8 cellular contexts compared by ENCODE assay signal in genomic region chr16:75265911-75266701, GRCh38. TPM values are rescaled to one million over a fixed set of nuclear protein-coding genes. Genes with fewer than 3 reads are reported as not detected.
DNase-seq lines count a peak whose midpoint lies in the region; ATAC-seq, FAIRE-seq and TF ChIP-seq lines count a peak whose summit lies in the region.

No MANE protein-coding gene starts in this region.

- no peak overlapping the region for H2AFZ ChIP-seq in HepG2 (ENCODE audit: low read length)

- FAIRE-seq in RCC 7860 (lab: Jason Lieb, UNC) = no peak
- FAIRE-seq in HepG2 (lab: Jason Lieb, UNC) = no peak

- H3K4me3 ChIP-seq in HepG2 (replicated peaks in 1 of 3; ENCODE audit: insufficient read depth in 1 of 3, low read depth in 2 of 3, low read length in 3 of 3) = peak overlapping the region; percentile 92 to 99 (median 96)
- H3K4me3 ChIP-seq in stomach smooth muscle (ENCODE audit: low read length in 2 of 2) = peak overlapping the region; percentile 63 to 89

- H3K27ac ChIP-seq in HepG2 (ENCODE audit: extremely low read length, insufficient read depth, low read length) (peak overlapping the region; percentile 75), stomach smooth muscle (ENCODE audit: low read length) (peak overlapping the region; percentile 64)

- TF ChIP-seq EP300 in HepG2 (IDR thresholded peaks at IDR 0.05; ENCODE audit: low read depth in 2 of 2, low read length in 2 of 2) (0 out of 4 replicates have a peak, but pooled peaks of 1 of the 2 experiments have one; percentile 10), HepG2 (CRISPR knock-in tag; IDR thresholded peaks at IDR 0.05; ENCODE audit: borderline replicate concordance) (no peak)

- ATAC-seq in GM19043 (IDR thresholded peaks at IDR 0.05; ENCODE audit: low read depth, unreplicated experiment) (peak; percentile 56), HG03103 (IDR thresholded peaks at IDR 0.05; ENCODE audit: low read depth, unreplicated experiment) (peak; percentile 63), HepG2 (peak; percentile 30)

- TF ChIP-seq POLR2A in HepG2 (IDR thresholded peaks at IDR 0.05; ENCODE audit: insufficient read depth in 1 of 2, low read depth in 2 of 2, low read length in 2 of 2) = peak in 1 of 2 experiments; percentile 27; a peak in 1 of 4 replicates

- peak overlapping the region; percentile 98 for H3K4me2 ChIP-seq in HepG2 (ENCODE audit: low read depth, low read length)

- H3K27me3 ChIP-seq in HepG2 (ENCODE audit: control insufficient read depth in 1 of 2, insufficient read depth in 2 of 2, low read length in 2 of 2) (no peaks in the 10 kb centered on the region), stomach smooth muscle (ENCODE audit: control insufficient read depth in 1 of 2, insufficient read depth in 2 of 2, low read length in 2 of 2) (no peaks in the 10 kb centered on the region)

- peaks cover 28% of the 10 kb centered on the region for H4K20me1 ChIP-seq in HepG2 (ENCODE audit: insufficient read depth, low read length)

- POLR2A ChIA-PET in HepG2 (lab: Yijun Ruan, JAX) = interaction anchor here (1.2 to 9.3 kb wide), 8 partner anchors 14 to 46 kb away, joined by 3 to 151 read pairs (median 5); partner anchors contain the start of gene BCAR1

- CTCF ChIA-PET in HepG2 (lab: Yijun Ruan, JAX; ENCODE audit: low intra/inter-chr PET ratio, low total read pairs) = no interaction called here

- intact Hi-C loops in HepG2 (cut with micrococcal nuclease; ENCODE audit: unreplicated experiment) = loop anchor here (1.0 to 2.0 kb wide), 2 partner anchors 21 to 33 kb away; no protein-coding TSS in a partner anchor

- peak; percentile 76 for DNase-seq in D341Med (ENCODE audit: low spot score)
- DNase-seq in RCC 7860 (ENCODE audit: low spot score) = peak; percentile 59
- DNase-seq in dermis blood vessel endothelial cell = peak; percentile 80
- DNase-seq in HepG2 (ENCODE audit: low spot score) = peak; percentile 84
- DNase-seq in putamen (ENCODE audit: low spot score) = no peak

- TSS peak; percentile 79 for BruUV-seq in HepG2 (replicated peaks; lab: Mats Ljungman, UMichigan)

- H3K36me3 ChIP-seq in HepG2 (replicated peaks in 1 of 2; ENCODE audit: control insufficient read depth in 1 of 2, insufficient read depth in 2 of 2, low read length in 2 of 2) (peaks cover 0 to 3% of the 10 kb centered on the region in 2 experiments; a peak in 1 of 5 replicates), stomach smooth muscle (ENCODE audit: control insufficient read depth in 2 of 2, insufficient read depth in 2 of 2, low read length in 2 of 2) (no peaks in the 10 kb centered on the region)

- H3K9me3 ChIP-seq in HepG2 (ENCODE audit: low read length) (no peaks in the 10 kb centered on the region), stomach smooth muscle (ENCODE audit: control insufficient read depth in 2 of 2, low read length in 2 of 2) (no peaks in the 10 kb centered on the region)

- in situ Hi-C loops in HepG2 (cut with HindIII; ENCODE audit: extremely low pct_ligation_motif_present, low pct_unique_long_range_greater_than_20kb) = loop anchor here (5.0 kb wide), 1 partner anchor 41 kb away; no protein-coding TSS in a partner anchor

- H3K4me1 ChIP-seq in HepG2 (ENCODE audit: insufficient read depth, low read length) (peaks cover 69% of the 10 kb centered on the region), stomach smooth muscle (ENCODE audit: control insufficient read depth, insufficient read depth, low read length) (peaks cover 54% of the 10 kb centered on the region)

- WGBS in HepG2 (ENCODE audit: low lambda C conversion rate) = 17% methylated on average over 23 of the region's 62 CpGs

- H3K9ac ChIP-seq in HepG2 (ENCODE audit: insufficient read depth, low read depth, low read length) = peak overlapping the region; percentile 96
- H3K9ac ChIP-seq in stomach smooth muscle (ENCODE audit: low read length in 2 of 2) = peak overlapping the region; percentile 75 to 99

- TF ChIP-seq RAD21 in HepG2 (CRISPR knock-in tag; IDR thresholded peaks at IDR 0.05) = peak; percentile 87

- H3K79me2 ChIP-seq in HepG2 (ENCODE audit: insufficient read depth, low read length) = peaks cover 44% of the 10 kb centered on the region

- peak; percentile 57 for TF ChIP-seq CTCF in HepG2 (CRISPR knock-in tag; IDR thresholded peaks at IDR 0.05)

RNA-seq across cellular contexts. Expression of gene BCAR1, which starts 14.7 kb away (rescaled TPM):
- total RNA-seq in dermis blood vessel endothelial cell (141 and 300 TPM in 2 replicates), HepG2 (2016; rRNA removed; fragmentation: Illumina TruSeq; extraction: Trizol) (35.9 and 48.1 TPM in 2 replicates)
- 13.1 and 14.5 TPM in 2 replicates for total RNA-seq in HepG2 (2016; cell fraction: cytosol; rRNA removed; fragmentation: Illumina TruSeq; extraction: Trizol; ENCODE audit: low read depth)
- total RNA-seq in HepG2 (2016; cell fraction: insoluble cytoplasmic fraction; rRNA removed; fragmentation: Illumina TruSeq; extraction: Trizol) = 33.1 and 51.1 TPM in 2 replicates
- total RNA-seq in HepG2 (2016; cell fraction: membrane; rRNA removed; fragmentation: Illumina TruSeq; extraction: Trizol) = 38.7 and 43.1 TPM in 2 replicates
- 38.1 and 45.0 TPM in 2 replicates for total RNA-seq in HepG2 (2016; cell fraction: nucleus; rRNA removed; fragmentation: Illumina TruSeq; extraction: Trizol)
- polyA plus RNA-seq in HepG2 (2011; rRNA removed) = 51.7 and 57.8 TPM in 2 replicates
- polyA plus RNA-seq in HepG2 (2011; cell fraction: cytosol; rRNA removed) = 31.6 and 53.3 TPM in 2 replicates
- polyA plus RNA-seq in HepG2 (2011; cell fraction: nucleus; rRNA removed) = 202 and 242 TPM in 2 replicates
- 39.6 and 65.3 TPM in 2 replicates for polyA plus RNA-seq in HepG2 (2012)
- 13.2 and 13.9 TPM in 2 replicates for polyA plus RNA-seq in HepG2 (2016; cell fraction: cytosol; fragmentation: Illumina TruSeq; extraction: Trizol; ENCODE audit: low read depth)
- polyA plus RNA-seq in HepG2 (2016; cell fraction: insoluble cytoplasmic fraction; fragmentation: Illumina TruSeq; extraction: Trizol; ENCODE audit: low read depth) = 47.9 and 56.1 TPM in 2 replicates
- polyA plus RNA-seq in HepG2 (2016; cell fraction: membrane; fragmentation: Illumina TruSeq; extraction: Trizol; ENCODE audit: low read depth) = 24.5 and 27.8 TPM in 2 replicates
- polyA plus RNA-seq in HepG2 (2016; cell fraction: nucleus; fragmentation: Illumina TruSeq; extraction: Trizol; ENCODE audit: insufficient read depth, low read depth) = 68.9 and 74.0 TPM in 2 replicates
- 35.0 and 120 TPM in 2 replicates for polyA minus RNA-seq in HepG2 (2011; rRNA and poly(A)+ RNA removed; ENCODE audit: low replicate concordance)
- polyA minus RNA-seq in HepG2 (2011; cell fraction: cytosol; rRNA and poly(A)+ RNA removed) = 32.5 and 33.4 TPM in 2 replicates
- polyA minus RNA-seq in HepG2 (2011; cell fraction: nucleus; rRNA and poly(A)+ RNA removed) = 77.6 and 107 TPM in 2 replicates

RNA-seq across cellular contexts. Expression of gene CTRB1, which starts 47.3 kb away (rescaled TPM):
- total RNA-seq in dermis blood vessel endothelial cell = not detected in 2 replicates
- total RNA-seq in HepG2 (2016; rRNA removed; fragmentation: Illumina TruSeq; extraction: Trizol) = not detected in 2 replicates
- not detected in 2 replicates for total RNA-seq in HepG2 (2016; cell fraction: cytosol; rRNA removed; fragmentation: Illumina TruSeq; extraction: Trizol; ENCODE audit: low read depth)
- total RNA-seq in HepG2 (2016; cell fraction: insoluble cytoplasmic fraction; rRNA removed; fragmentation: Illumina TruSeq; extraction: Trizol) = not detected in 2 replicates
- total RNA-seq in HepG2 (2016; cell fraction: membrane; rRNA removed; fragmentation: Illumina TruSeq; extraction: Trizol) = not detected in 2 replicates
- not detected in 2 replicates for total RNA-seq in HepG2 (2016; cell fraction: nucleus; rRNA removed; fragmentation: Illumina TruSeq; extraction: Trizol)
- 0.55 TPM in 1 of 2 replicates, not detected in the other for polyA plus RNA-seq in HepG2 (2011; rRNA removed)
- 0.13 and 0.14 TPM in 2 replicates for polyA plus RNA-seq in HepG2 (2011; cell fraction: cytosol; rRNA removed)
- polyA plus RNA-seq in HepG2 (2011; cell fraction: nucleus; rRNA removed) = 0.47 TPM in 1 of 2 replicates, not detected in the other
- not detected in 2 replicates for polyA plus RNA-seq in HepG2 (2012)
- not detected in 2 replicates for polyA plus RNA-seq in HepG2 (2016; cell fraction: cytosol; fragmentation: Illumina TruSeq; extraction: Trizol; ENCODE audit: low read depth)
- not detected in 2 replicates for polyA plus RNA-seq in HepG2 (2016; cell fraction: insoluble cytoplasmic fraction; fragmentation: Illumina TruSeq; extraction: Trizol; ENCODE audit: low read depth)
- not detected in 2 replicates for polyA plus RNA-seq in HepG2 (2016; cell fraction: membrane; fragmentation: Illumina TruSeq; extraction: Trizol; ENCODE audit: low read depth)
- polyA plus RNA-seq in HepG2 (2016; cell fraction: nucleus; fragmentation: Illumina TruSeq; extraction: Trizol; ENCODE audit: insufficient read depth, low read depth) = not detected in 2 replicates
- not detected in 2 replicates for polyA minus RNA-seq in HepG2 (2011; rRNA and poly(A)+ RNA removed; ENCODE audit: low replicate concordance)
- polyA minus RNA-seq in HepG2 (2011; cell fraction: cytosol; rRNA and poly(A)+ RNA removed) = not detected in 2 replicates
- not detected in 2 replicates for polyA minus RNA-seq in HepG2 (2011; cell fraction: nucleus; rRNA and poly(A)+ RNA removed)

RNA-seq across cellular contexts. Expression of gene CTRB2, which starts 59.1 kb away (rescaled TPM):
- total RNA-seq in dermis blood vessel endothelial cell (not detected in 2 replicates), HepG2 (2016; rRNA removed; fragmentation: Illumina TruSeq; extraction: Trizol) (not detected in 2 replicates)
- not detected in 2 replicates for total RNA-seq in HepG2 (2016; cell fraction: cytosol; rRNA removed; fragmentation: Illumina TruSeq; extraction: Trizol; ENCODE audit: low read depth)
- not detected in 2 replicates for total RNA-seq in HepG2 (2016; cell fraction: insoluble cytoplasmic fraction; rRNA removed; fragmentation: Illumina TruSeq; extraction: Trizol)
- not detected in 2 replicates for total RNA-seq in HepG2 (2016; cell fraction: membrane; rRNA removed; fragmentation: Illumina TruSeq; extraction: Trizol)
- not detected in 2 replicates for total RNA-seq in HepG2 (2016; cell fraction: nucleus; rRNA removed; fragmentation: Illumina TruSeq; extraction: Trizol)
- polyA plus RNA-seq in HepG2 (2011; rRNA removed) = 0.13 and 0.39 TPM in 2 replicates
- 0.13 TPM in 1 of 2 replicates, not detected in the other for polyA plus RNA-seq in HepG2 (2011; cell fraction: cytosol; rRNA removed)
- 0.53 TPM in 1 of 2 replicates, not detected in the other for polyA plus RNA-seq in HepG2 (2011; cell fraction: nucleus; rRNA removed)
- 0.78 and 0.89 TPM in 2 replicates for polyA plus RNA-seq in HepG2 (2012)
- 0.40 TPM in 1 of 2 replicates, not detected in the other for polyA plus RNA-seq in HepG2 (2016; cell fraction: cytosol; fragmentation: Illumina TruSeq; extraction: Trizol; ENCODE audit: low read depth)
- polyA plus RNA-seq in HepG2 (2016; cell fraction: insoluble cytoplasmic fraction; fragmentation: Illumina TruSeq; extraction: Trizol; ENCODE audit: low read depth) = not detected in 2 replicates
- 0.37 TPM in 1 of 2 replicates, not detected in the other for polyA plus RNA-seq in HepG2 (2016; cell fraction: membrane; fragmentation: Illumina TruSeq; extraction: Trizol; ENCODE audit: low read depth)
- polyA plus RNA-seq in HepG2 (2016; cell fraction: nucleus; fragmentation: Illumina TruSeq; extraction: Trizol; ENCODE audit: insufficient read depth, low read depth) = not detected in 2 replicates
- polyA minus RNA-seq in HepG2 (2011; rRNA and poly(A)+ RNA removed; ENCODE audit: low replicate concordance) = not detected in 2 replicates
- polyA minus RNA-seq in HepG2 (2011; cell fraction: cytosol; rRNA and poly(A)+ RNA removed) = not detected in 2 replicates
- polyA minus RNA-seq in HepG2 (2011; cell fraction: nucleus; rRNA and poly(A)+ RNA removed) = not detected in 2 replicates
